In the genomic region with DNA sequence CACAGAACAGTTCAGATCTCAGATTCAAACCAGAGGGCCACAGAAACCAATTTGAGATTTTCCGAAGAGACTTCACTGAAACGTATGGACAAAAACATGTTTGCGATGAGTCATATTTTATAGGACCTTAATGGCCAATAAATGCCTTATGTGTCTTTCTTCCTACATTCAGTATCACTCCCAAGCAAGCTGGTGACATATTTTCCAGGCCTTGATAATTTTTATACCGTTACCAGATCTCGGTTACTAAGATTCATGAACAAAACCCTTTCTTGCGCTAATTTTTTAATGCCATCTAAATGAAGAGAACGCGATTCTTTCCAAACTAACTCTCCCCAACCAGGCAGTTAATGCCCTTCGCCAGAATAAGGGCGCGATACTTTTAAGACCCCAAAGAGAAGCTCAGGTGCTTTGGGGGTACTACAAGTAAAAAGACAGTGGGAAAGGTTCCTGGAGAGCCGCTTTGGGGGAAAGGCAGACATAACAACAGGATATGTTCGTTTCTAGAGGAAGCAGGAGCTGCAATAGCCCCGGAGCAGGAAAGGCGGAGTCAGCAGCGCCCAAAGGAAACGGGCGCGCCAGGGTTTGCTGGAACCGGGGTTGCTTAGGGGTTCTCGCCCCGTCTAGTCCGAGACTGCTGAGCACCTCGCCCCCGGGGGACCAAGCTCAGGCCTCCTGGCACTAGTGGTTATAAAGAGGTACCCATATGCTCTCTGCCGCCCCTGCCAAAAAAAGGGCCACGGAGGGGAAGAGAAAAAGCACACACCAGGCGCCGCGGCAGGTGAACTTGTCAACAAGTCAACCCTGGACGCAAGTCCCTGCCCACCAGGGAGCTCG, we compare ENCODE assay signal across 8 cellular contexts. TPM values are rescaled to one million over a fixed set of nuclear protein-coding genes. Genes with fewer than 3 reads are reported as not detected.
DNase-seq lines count a peak whose midpoint lies in the region; ATAC-seq, FAIRE-seq and TF ChIP-seq lines count a peak whose summit lies in the region.

No MANE protein-coding gene starts in this region.

- POLR2A ChIA-PET in AG04450 (lab: Yijun Ruan, JAX), result no interaction called here

- H3K4me3 ChIP-seq in AG04450 (ENCODE audit: low read depth, low read length) (peak overlapping the region; percentile 37; the same call in 1 of the 2 replicates), RWPE2 (ENCODE audit: severe bottlenecking) (peak overlapping the region; percentile 51), kidney (ENCODE audit: low read length in 2 of 2) (peak overlapping the region; percentile 71 to 75), spleen (peak overlapping the region; percentile 53 to 86 (median 66))

- no peak for DNase-seq in AG04450 (ENCODE audit: low read depth, low spot score)
- DNase-seq in HT-29 (ENCODE audit: low spot score), result peak; percentile 74
- peak; percentile 66 for DNase-seq in RWPE2 (ENCODE audit: low spot score)
- DNase-seq in cerebellum (ENCODE audit: low spot score), result peak; percentile 48
- DNase-seq in kidney, result peak; percentile 85
- peak; percentile 85 for DNase-seq in spleen
- DNase-seq in GF-D8 (lab: John Stamatoyannopoulos, UW), result no peak

- H3K9me3 ChIP-seq in AG04450 (ENCODE audit: control insufficient read depth, insufficient read depth, low read length) (no peaks in the 10 kb centered on the region; the same call in 1 of the 2 replicates), RWPE2 (ENCODE audit: severe bottlenecking) (no peaks in the 10 kb centered on the region), kidney (ENCODE audit: control insufficient read depth in 1 of 2, low read length in 2 of 2) (no peaks in the 10 kb centered on the region), spleen (peaks cover 0 to 4% (median 0%) of the 10 kb centered on the region in 8 donors)

- TF ChIP-seq CTCF in AG04450 (IDR thresholded peaks at IDR 0.05; ENCODE audit: low read depth, low read length), result no peak
- no peak for TF ChIP-seq CTCF in RWPE2 (IDR thresholded peaks at IDR 0.05; ENCODE audit: poor library complexity, severe bottlenecking)
- TF ChIP-seq CTCF in kidney (IDR thresholded peaks at IDR 0.05; ENCODE audit: borderline replicate concordance, extremely low read depth, insufficient read depth), result no peak
- no peak for TF ChIP-seq CTCF in spleen (IDR thresholded peaks at IDR 0.05 in 8 of 11, conservative IDR thresholded peaks at IDR 0.05 in 3 of 11)

- CTCF ChIA-PET in AG04450 (lab: Charles Lee), result no interaction called here

- ATAC-seq in GM18502 (IDR thresholded peaks at IDR 0.05; ENCODE audit: poor library complexity, unreplicated experiment) (peak; percentile 27), RWPE2 (ENCODE audit: low read depth) (peak; percentile 60)

- H3K4me1 ChIP-seq in RWPE2 (ENCODE audit: insufficient read depth, poor library complexity, severe bottlenecking) (no peaks in the 10 kb centered on the region), kidney (ENCODE audit: control insufficient read depth in 1 of 2, insufficient read depth in 1 of 2, low read depth in 1 of 2, low read length in 2 of 2) (no peaks in the 10 kb centered on the region), spleen (peaks cover 5 to 34% (median 20%) of the 10 kb centered on the region in 6 donors)

- no peak for TF ChIP-seq POLR2A in spleen (IDR thresholded peaks at IDR 0.05)

- H3K9ac ChIP-seq in kidney (ENCODE audit: low read length in 2 of 2), result peak overlapping the region in 1 of 2 donors; percentile 53

- WGBS in spleen, 5 donors, result 5 to 9% (median 6%) methylated on average over 31 to 32 of the region's 32 CpGs

- H3K27ac ChIP-seq in AG04450 (ENCODE audit: low read depth, low read length) (no peak overlapping the region), RWPE2 (ENCODE audit: poor library complexity, severe bottlenecking) (no peak overlapping the region), kidney (ENCODE audit: low read depth in 2 of 2, low read length in 2 of 2) (peak overlapping the region; percentile 69 to 73), spleen (peak overlapping the region; percentile 55 to 91 (median 88))

- intact Hi-C loops in kidney (cut with DNase I) (no loop called here), spleen (cut with DNase I; ENCODE audit: low total_unique reads) (no loop called here)

- FAIRE-seq in kidney (lab: Jason Lieb, UNC), result no peak

- H3K36me3 ChIP-seq in RWPE2 (ENCODE audit: low read depth), result no peaks in the 10 kb centered on the region
- no peaks in the 10 kb centered on the region for H3K36me3 ChIP-seq in kidney (ENCODE audit: control insufficient read depth in 1 of 2, insufficient read depth in 2 of 2, low read length in 2 of 2)
- H3K36me3 ChIP-seq in spleen, result no peaks in the 10 kb centered on the region

- H3K27me3 ChIP-seq in AG04450 (ENCODE audit: control insufficient read depth, insufficient read depth, low read length) (peaks cover 8% of the 10 kb centered on the region), RWPE2 (ENCODE audit: insufficient read depth, poor library complexity, severe bottlenecking) (peaks cover 6% of the 10 kb centered on the region), spleen (replicated peaks in 1 of 7) (peaks cover 0 to 64% (median 19%) of the 10 kb centered on the region in 7 donors)

RNA-seq across cellular contexts. Expression of a gene that starts 0.9 kb away (rescaled TPM):
- polyA plus RNA-seq in AG04450 (2011; rRNA removed) (not detected in 2 replicates), kidney (ENCODE audit: insufficient read depth, low read depth, low replicate concordance) (24.2 TPM), spleen (10 to 100 TPM in 2 of 3 donors, 1 to 10 TPM in 1; 9.6 to 15.9 (median 14.9) TPM)
- polyA minus RNA-seq in AG04450 (2011; rRNA and poly(A)+ RNA removed), result 0.52 TPM in 1 of 2 replicates, not detected in the other
- total RNA-seq in HT-29 (2014; rRNA removed; shearing (Covaris generic)), result 15.6 and 22.6 TPM in 2 replicates
- total RNA-seq in cerebellum (18.3 TPM), kidney (41.8 TPM), spleen (10 to 100 TPM; 18.6 to 45.7 (median 37.3) TPM)

Comparison
In these comparisons a context has a peak if more than half of its experiments do, and no peak if none do; other contexts are left out.
1. DNase-seq: peak in HT-29 (single experiment), RWPE2 (single experiment), cerebellum (single experiment), kidney (single experiment) and spleen (single experiment); none in AG04450 (single experiment) and GF-D8 (single experiment).
2. H3K27ac ChIP-seq: peak in kidney (2 of 2) and spleen (8 of 8); none in AG04450 (single experiment) and RWPE2 (single experiment).
3. Peak in every context shown above with its lines, with median percentiles within 50 percentile points of each other: H3K4me3 ChIP-seq.